In genomic region chr2:225614915-225615314, GRCh38 we compare ENCODE assay signal across 26 cellular contexts.
"Had no signal": no experiment of that assay in that cellular context is flagged by ENCODE, and none has a peak within 500 bp of the region (broad histone marks: within the 10 kb centered on the region; RNA-seq: fewer than 3 reads in every experiment).

No MANE protein-coding gene starts in this region.

- H3K27me3 ChIP-seq: brain microvascular endothelial cell, dorsolateral prefrontal cortex, esophagus muscularis mucosa, foreskin keratinocyte, gastrocnemius medialis, heart left ventricle had no signal

- H3K27ac ChIP-seq: brain microvascular endothelial cell, coronary artery, dorsolateral prefrontal cortex, esophagus muscularis mucosa, foreskin keratinocyte, gastrocnemius medialis, heart left ventricle had no signal

- H3K4me1 ChIP-seq: esophagus muscularis mucosa, foreskin keratinocyte, gastrocnemius medialis, heart left ventricle had no signal

- H3K36me3 ChIP-seq: brain microvascular endothelial cell, esophagus muscularis mucosa, gastrocnemius medialis, heart left ventricle had no signal

- DNase-seq: activated CD4-positive, alpha-beta memory T cell treated with anti-CD3 and anti-CD28 coated beads, Interleukin-2, amount 10 ng/mL, durations not matched to agents 7 days and 5 days; activated CD4-positive, alpha-beta T cell treated with anti-CD3 and anti-CD28 coated beads for 1 hour; activated CD4-positive, alpha-beta T cell treated with anti-CD3 and anti-CD28 coated beads for 4 hours; activated CD4-positive, alpha-beta T cell treated with anti-CD3 and anti-CD28 coated beads, Interleukin-2, amount 10 ng/mL, durations not matched to agents 7 days and 5 days; activated CD4-positive, alpha-beta T cell treated with anti-CD3 and anti-CD28 coated beads, Interleukin-2, amount 50 U/mL, for 4 hours; activated CD8-positive, alpha-beta memory T cell treated with anti-CD3 and anti-CD28 coated beads, Interleukin-2, amount 50 U/mL, for 48 hours; activated gamma-delta T cell; activated naive CD4-positive, alpha-beta T cell; activated naive CD4-positive, alpha-beta T cell treated with anti-CD3 and anti-CD28 coated beads, Interleukin-2, amount 50 U/mL, for 16 hours; activated T-cell treated with anti-CD3 and anti-CD28 coated beads for 4 hours; activated T-cell treated with anti-CD3 and anti-CD28 coated beads, Interleukin-2, amount 50 U/mL, for 24 hours; activated T-cell treated with anti-CD3 and anti-CD28 coated beads, Interleukin-2, amount 50 U/mL, for 72 hours; amniotic stem cell; anterior cingulate cortex; brain microvascular endothelial cell; dorsolateral prefrontal cortex; effector CD4-positive, alpha-beta T cell; effector memory CD8-positive, alpha-beta T cell; erythroblast; gastrocnemius medialis; glutamatergic neuron; heart left ventricle; T-helper 2 cell had no signal

- H3K4me3 ChIP-seq: coronary artery, dorsolateral prefrontal cortex, esophagus muscularis mucosa, gastrocnemius medialis, heart left ventricle had no signal
